22 cellular contexts compared by ENCODE assay signal in the genomic region with DNA sequence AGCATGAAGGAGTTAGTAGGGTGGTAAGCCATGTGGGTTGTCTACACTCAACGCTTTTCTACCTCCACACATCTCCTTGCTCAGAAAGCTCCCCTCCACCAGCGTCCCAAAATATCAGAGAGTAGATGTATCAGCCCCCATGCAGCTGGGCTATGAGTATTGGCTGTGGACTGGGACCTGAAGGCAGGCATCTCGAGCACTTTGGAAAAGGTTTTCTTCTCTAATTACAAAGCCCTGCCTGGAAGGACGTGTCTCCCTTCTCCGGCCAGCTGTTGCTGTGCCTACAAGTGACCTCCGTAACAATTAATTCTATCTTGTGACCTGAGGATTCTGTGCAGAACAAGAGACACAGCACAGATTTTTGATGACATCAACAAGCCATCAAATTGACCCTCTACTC.
"Had no signal": no experiment of that assay in that cellular context is flagged by ENCODE, and none has a peak within 500 bp of the region (broad histone marks: within the 10 kb centered on the region; RNA-seq: fewer than 3 reads in every experiment).

No MANE protein-coding gene starts in this region.

- H3K27ac Mint-ChIP-seq: activated CD4-positive, alpha-beta memory T cell treated with anti-CD3 and anti-CD28 coated beads, Interleukin-2, amount 10 ng/mL, durations not matched to agents 7 days and 5 days; effector memory CD8-positive, alpha-beta T cell had no signal

- H3K4me3 ChIP-seq: mucosa of descending colon, spleen, thyroid gland had no signal

- H3K4me1 Mint-ChIP-seq: activated CD4-positive, alpha-beta memory T cell treated with anti-CD3 and anti-CD28 coated beads, Interleukin-2, amount 10 ng/mL, durations not matched to agents 7 days and 5 days; central memory CD8-positive, alpha-beta T cell had no signal

- H3K9me3 ChIP-seq: mucosa of descending colon, thyroid gland had no signal

- H3K27me3 Mint-ChIP-seq: activated naive CD4-positive, alpha-beta T cell treated with anti-CD3 and anti-CD28 coated beads, Interleukin-2, amount 50 U/mL, for 24 hours; naive B cell had no signal

- ATAC-seq: effector memory CD8-positive, alpha-beta T cell; left colon; mucosa of descending colon; sciatic nerve had no signal

- H3K36me3 ChIP-seq: brain microvascular endothelial cell, spleen, thyroid gland had no signal

- H3K9me3 Mint-ChIP-seq: activated CD4-positive, alpha-beta memory T cell treated with anti-CD3 and anti-CD28 coated beads, Interleukin-2, amount 10 ng/mL, durations not matched to agents 7 days and 5 days; central memory CD8-positive, alpha-beta T cell; effector memory CD8-positive, alpha-beta T cell had no signal

- DNase-seq: activated CD4-positive, alpha-beta memory T cell treated with anti-CD3 and anti-CD28 coated beads, Interleukin-2, amount 10 ng/mL, durations not matched to agents 7 days and 5 days; activated CD4-positive, alpha-beta T cell treated with anti-CD3 and anti-CD28 coated beads for 4 hours; activated CD4-positive, CD25-positive, alpha-beta regulatory T cell; activated gamma-delta T cell; aorta; brain microvascular endothelial cell; effector memory CD8-positive, alpha-beta T cell; hippocampal formation; left colon; mucosa of descending colon; naive B cell; posterior cingulate gyrus; spleen; stimulated activated CD4-positive, alpha-beta T cell treated with anti-CD3 and anti-CD28 coated beads, Interleukin-4, amount 100 ng/mL, for 1 hour; stimulated activated naive CD8-positive, alpha-beta T cell treated with anti-CD3 and anti-CD28 coated beads, Interleukin-15, Interleukin-2, amounts not matched to agents 100 U/mL and 50 U/mL, for 24 hours; substantia nigra; T-helper 9 cell; thyroid gland had no signal

- H3K4me1 ChIP-seq: thyroid gland had no signal

- H3K27me3 ChIP-seq: brain microvascular endothelial cell, spleen, thyroid gland had no signal

- H3K27ac ChIP-seq: brain microvascular endothelial cell, spleen, thyroid gland had no signal

- H3K4me3 Mint-ChIP-seq: activated CD4-positive, alpha-beta memory T cell treated with anti-CD3 and anti-CD28 coated beads, Interleukin-2, amount 10 ng/mL, durations not matched to agents 7 days and 5 days; central memory CD8-positive, alpha-beta T cell; effector memory CD8-positive, alpha-beta T cell; neural crest cell had no signal
